In the genomic region with DNA sequence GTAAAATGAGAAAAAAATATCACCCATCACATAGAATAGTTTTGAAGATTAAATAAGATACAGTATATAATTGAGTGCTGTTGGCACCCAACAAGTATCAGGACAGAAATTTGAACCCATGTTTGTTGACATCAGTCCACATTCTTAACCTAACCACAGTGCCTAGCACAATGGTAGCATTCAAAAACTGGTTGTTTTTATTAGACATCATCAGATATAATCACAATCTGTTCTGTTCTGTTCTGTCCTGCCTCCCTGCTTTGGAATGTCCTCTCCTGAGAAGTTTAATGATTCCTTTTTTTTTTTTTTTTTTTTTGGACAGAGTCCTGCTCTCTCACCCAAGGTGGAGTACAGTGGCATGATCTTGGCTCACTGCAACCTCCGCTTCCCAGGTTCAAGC, we compare ENCODE assay signal across 23 cellular contexts.
DNase-seq lines count a peak whose midpoint lies in the region; ATAC-seq and TF ChIP-seq lines count a peak whose summit lies in the region.
"Had no signal": no experiment of that assay in that cellular context is flagged by ENCODE, and none has a peak within 500 bp of the region (broad histone marks: within the 10 kb centered on the region; RNA-seq: fewer than 3 reads in every experiment).

No MANE protein-coding gene starts in this region.

- peak overlapping the region; percentile 61 to 69 (median 66) for H3K27ac ChIP-seq in esophagus muscularis mucosa (replicated peaks in 1 of 4)
- H3K27ac ChIP-seq: C4-2B had no signal

- in situ Hi-C loops in Caki2 (cut with HindIII; ENCODE audit: low pct_unique_long_range_greater_than_20kb, low sequenced_read_pairs) (no loop called here), SK-MEL-5 (cut with HindIII; ENCODE audit: low pct_unique_long_range_greater_than_20kb, low sequenced_read_pairs) (no loop called here)

- no peak for ATAC-seq in GM21528 (IDR thresholded peaks at IDR 0.05; ENCODE audit: low FRiP score, unreplicated experiment)
- ATAC-seq: GM12878, Panc1 had no signal

- H3K4me1 ChIP-seq in esophagus muscularis mucosa = peaks cover 0 to 40% (median 38%) of the 10 kb centered on the region in 4 donors

- H3K36me3 ChIP-seq in esophagus muscularis mucosa = no peaks in the 10 kb centered on the region

- no peak for TF ChIP-seq POLR2A in esophagus muscularis mucosa (IDR thresholded peaks at IDR 0.05; ENCODE audit: low read depth)

- no peaks in the 10 kb centered on the region for H3K27me3 ChIP-seq in esophagus muscularis mucosa

- TF ChIP-seq CTCF in esophagus muscularis mucosa (IDR thresholded peaks at IDR 0.05) = no peak

- no peak for TF ChIP-seq EP300 in esophagus muscularis mucosa (IDR thresholded peaks at IDR 0.05)

- 88% methylated on average over 1 of the region's 1 CpG for WGBS in esophagus muscularis mucosa

- intact Hi-C loops in esophagus muscularis mucosa (cut with DNase I) = no loop called here

- H3K4me3 ChIP-seq in esophagus muscularis mucosa = no peak overlapping the region
- H3K4me3 ChIP-seq: GM12878 had no signal

- H3K9me3 ChIP-seq in esophagus muscularis mucosa = no peaks in the 10 kb centered on the region

- peak; percentile 33 for DNase-seq in Caki2 (ENCODE audit: low read depth)
- DNase-seq in SK-MEL-5 (ENCODE audit: low read depth, low spot score) = peak; percentile 74
- DNase-seq in esophagus muscularis mucosa (ENCODE audit: extremely low spot score) = no peak
- DNase-seq in renal cortical epithelial cell (ENCODE audit: low read depth) = peak; percentile 60
- no peak for DNase-seq in NCI-H187 treated with DMSO at 0.1 percent for 48 hours (lab: John Stamatoyannopoulos, UW)
- DNase-seq in EL = no peak
- DNase-seq in NCI-H526 treated with DMSO at 0.1 percent for 48 hours (lab: John Stamatoyannopoulos, UW) = no peak
- DNase-seq: CD8-positive, alpha-beta memory T cell; DMS79; H7; Kasumi-1; MM.1S; NCI-H1048; NCI-H1417 treated with DMSO at 0.1 percent for 48 hours; NCI-H187; NCI-H2107; NCI-H226; NCI-H510A treated with DMSO at 0.1 percent for 48 hours; NCI-H82 had no signal

Comparison
In these comparisons a context has a peak if more than half of its experiments do, and no peak if none do; other contexts are left out.
1. DNase-seq: peak in Caki2 (single experiment), SK-MEL-5 (single experiment) and renal cortical epithelial cell (single experiment); none in esophagus muscularis mucosa (single experiment), NCI-H187 treated with DMSO at 0.1 percent for 48 hours (single experiment), EL (single experiment) and NCI-H526 treated with DMSO at 0.1 percent for 48 hours (single experiment).